1 cellular context compared by ENCODE assay signal in the genomic region with DNA sequence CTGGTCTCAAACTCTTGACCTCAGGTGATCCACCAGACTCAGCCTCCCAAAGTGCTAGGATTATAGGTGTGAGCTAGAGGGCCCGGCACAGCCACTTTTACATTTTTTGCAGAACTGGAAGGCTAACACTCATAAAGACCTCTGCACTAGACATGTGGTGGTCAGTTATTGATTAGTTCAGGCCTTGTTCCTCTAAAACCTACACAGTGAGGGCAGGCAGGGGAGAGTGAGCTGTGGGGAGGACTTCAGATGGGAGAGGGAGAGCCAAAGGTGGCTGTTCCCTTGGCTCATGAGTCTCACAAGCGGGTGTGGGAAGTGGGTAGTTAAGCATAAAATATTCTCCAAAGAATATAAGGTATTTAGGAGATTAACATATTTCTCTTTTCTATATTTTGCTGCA.
TF ChIP-seq lines count a peak whose summit lies in the region.

No MANE protein-coding gene starts in this region.

TF ChIP-seq in K562, 482 proteins besides CTCF, POLR2A, EP300 and RAD21:
- no peak for TF ChIP-seq KDM1A (IDR thresholded peaks at IDR 0.05)
- no peak for TF ChIP-seq ELF1 (tag; IDR thresholded peaks at IDR 0.05)
- no peak for TF ChIP-seq ZNF699 (CRISPR knock-in tag; IDR thresholded peaks at IDR 0.05; ENCODE audit: insufficient replicate concordance)
- TF ChIP-seq NFE2 (IDR thresholded peaks at IDR 0.05; ENCODE audit: low read depth), result no peak
- no peak for TF ChIP-seq GABPA (tag; conservative IDR thresholded peaks at IDR 0.05; ENCODE audit: low read depth)
- no peak for TF ChIP-seq COPS2 (conservative IDR thresholded peaks at IDR 0.05)
- no peak for TF ChIP-seq CBFB (CRISPR knock-in tag; IDR thresholded peaks at IDR 0.05)
- TF ChIP-seq, protein P1, sequence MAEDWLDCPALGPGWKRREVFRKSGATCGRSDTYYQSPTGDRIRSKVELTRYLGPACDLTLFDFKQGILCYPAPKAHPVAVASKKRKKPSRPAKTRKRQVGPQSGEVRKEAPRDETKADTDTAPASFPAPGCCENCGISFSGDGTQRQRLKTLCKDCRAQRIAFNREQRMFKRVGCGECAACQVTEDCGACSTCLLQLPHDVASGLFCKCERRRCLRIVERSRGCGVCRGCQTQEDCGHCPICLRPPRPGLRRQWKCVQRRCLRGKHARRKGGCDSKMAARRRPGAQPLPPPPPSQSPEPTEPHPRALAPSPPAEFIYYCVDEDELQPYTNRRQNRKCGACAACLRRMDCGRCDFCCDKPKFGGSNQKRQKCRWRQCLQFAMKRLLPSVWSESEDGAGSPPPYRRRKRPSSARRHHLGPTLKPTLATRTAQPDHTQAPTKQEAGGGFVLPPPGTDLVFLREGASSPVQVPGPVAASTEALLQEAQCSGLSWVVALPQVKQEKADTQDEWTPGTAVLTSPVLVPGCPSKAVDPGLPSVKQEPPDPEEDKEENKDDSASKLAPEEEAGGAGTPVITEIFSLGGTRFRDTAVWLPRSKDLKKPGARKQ (CRISPR knock-in tag; IDR thresholded peaks at IDR 0.05), result no peak
- TF ChIP-seq ZEB2 (IDR thresholded peaks at IDR 0.05), result no peak
- no peak for TF ChIP-seq ADNP (tag; IDR thresholded peaks at IDR 0.05)
TF ChIP-seq in K562: peak in this region for 0.
